Comparison of ENCODE assay signal across 1 cellular context in the genomic region with DNA sequence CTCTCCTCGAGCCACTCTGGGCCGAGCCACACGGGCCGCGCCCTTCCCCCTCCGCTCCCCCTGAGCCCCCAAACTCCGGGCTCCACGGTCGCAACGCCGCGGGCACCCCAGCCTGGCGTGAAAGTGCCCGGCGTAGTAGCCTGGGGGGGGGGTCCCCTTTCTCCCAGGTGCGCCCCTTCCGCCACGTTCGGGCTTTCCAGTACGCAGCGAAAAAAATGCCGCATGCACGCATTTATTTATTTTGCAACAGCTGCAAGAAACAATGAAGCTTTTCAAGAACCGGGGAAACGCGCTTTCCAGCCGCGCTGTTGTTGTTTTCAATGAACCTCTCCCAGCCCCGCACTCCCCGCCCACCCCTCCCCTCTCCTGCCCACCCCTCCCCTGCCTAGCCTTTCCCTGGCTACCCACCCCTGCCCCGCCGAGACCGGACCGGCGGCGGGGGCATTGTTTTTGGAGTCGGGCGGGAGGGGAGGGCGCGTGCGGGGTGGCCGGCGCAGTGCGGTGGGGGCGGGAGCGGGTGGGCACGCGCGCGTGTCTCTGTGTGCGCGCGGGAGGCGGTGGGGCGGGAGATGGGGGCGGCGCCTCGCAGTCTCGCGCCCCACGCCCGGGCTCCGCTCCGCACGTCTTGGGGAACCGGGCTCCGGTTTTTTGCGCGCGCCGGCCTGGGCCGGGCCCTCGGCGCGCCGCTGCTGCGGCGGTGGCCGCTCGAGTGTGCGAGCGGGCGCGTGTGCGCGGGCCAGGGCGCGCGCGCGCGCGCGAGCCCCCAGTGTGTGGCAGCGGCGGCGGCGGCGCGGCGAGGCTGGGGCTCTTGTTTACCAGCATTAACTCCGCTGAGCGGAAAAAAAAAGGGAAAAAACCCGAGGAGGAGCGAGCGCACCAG.
TF ChIP-seq lines count a peak whose summit lies in the region.

A gene (plus strand): TSS at position 766 of the 880 bp plus-strand sequence. CDS start 1,043 bp downstream, outside the sequence.

TF ChIP-seq in HEK293, 187 proteins besides CTCF, POLR2A, EP300 and RAD21 (continued from another document):
- TF ChIP-seq, protein P1, sequence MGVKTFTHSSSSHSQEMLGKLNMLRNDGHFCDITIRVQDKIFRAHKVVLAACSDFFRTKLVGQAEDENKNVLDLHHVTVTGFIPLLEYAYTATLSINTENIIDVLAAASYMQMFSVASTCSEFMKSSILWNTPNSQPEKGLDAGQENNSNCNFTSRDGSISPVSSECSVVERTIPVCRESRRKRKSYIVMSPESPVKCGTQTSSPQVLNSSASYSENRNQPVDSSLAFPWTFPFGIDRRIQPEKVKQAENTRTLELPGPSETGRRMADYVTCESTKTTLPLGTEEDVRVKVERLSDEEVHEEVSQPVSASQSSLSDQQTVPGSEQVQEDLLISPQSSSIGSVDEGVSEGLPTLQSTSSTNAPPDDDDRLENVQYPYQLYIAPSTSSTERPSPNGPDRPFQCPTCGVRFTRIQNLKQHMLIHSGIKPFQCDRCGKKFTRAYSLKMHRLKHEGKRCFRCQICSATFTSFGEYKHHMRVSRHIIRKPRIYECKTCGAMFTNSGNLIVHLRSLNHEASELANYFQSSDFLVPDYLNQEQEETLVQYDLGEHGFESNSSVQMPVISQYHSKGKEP (tag by site-specific recombination; IDR thresholded peaks at IDR 0.05), result peak; percentile 93
- TF ChIP-seq ZNF596 (tag by site-specific recombination; IDR thresholded peaks at IDR 0.05) (0 out of 2 replicates have a peak, but pooled peaks have one; percentile 53), ZNF10 (tag by site-specific recombination; IDR thresholded peaks at IDR 0.05) (no peak), ZNF416 (tag by site-specific recombination; IDR thresholded peaks at IDR 0.05) (no peak), KLF7 (tag by site-specific recombination; IDR thresholded peaks at IDR 0.05; ENCODE audit: borderline replicate concordance) (no peak), ZNF530 (tag by site-specific recombination; IDR thresholded peaks at IDR 0.05; ENCODE audit: low read depth) (no peak), SALL2 (tag by site-specific recombination; IDR thresholded peaks at IDR 0.05; ENCODE audit: borderline replicate concordance) (no peak), ZNF501 (tag by site-specific recombination; IDR thresholded peaks at IDR 0.05) (no peak), ZBTB21 (tag by site-specific recombination; IDR thresholded peaks at IDR 0.05) (no peak), ZNF404 (tag by site-specific recombination; IDR thresholded peaks at IDR 0.05) (no peak), ZNF114 (tag by site-specific recombination; IDR thresholded peaks at IDR 0.05) (no peak), ZNF555 (tag by site-specific recombination; conservative IDR thresholded peaks at IDR 0.05) (no peak), MEIS1 (CRISPR knock-in tag; IDR thresholded peaks at IDR 0.05; ENCODE audit: borderline replicate concordance) (no peak), SP3 (tag by site-specific recombination; IDR thresholded peaks at IDR 0.05) (no peak), ZNF16 (tag by site-specific recombination; IDR thresholded peaks at IDR 0.05; ENCODE audit: low read depth) (no peak), ZNF214 (tag by site-specific recombination; IDR thresholded peaks at IDR 0.05; ENCODE audit: borderline replicate concordance) (no peak), WT1 (tag by site-specific recombination; IDR thresholded peaks at IDR 0.05) (no peak), ZNF335 (tag by site-specific recombination; conservative IDR thresholded peaks at IDR 0.05) (peak; percentile 76), ZNF843 (tag by site-specific recombination; IDR thresholded peaks at IDR 0.05) (0 out of 2 replicates have a peak, but pooled peaks have one; percentile 20), ZNF558 (tag by site-specific recombination; IDR thresholded peaks at IDR 0.05) (no peak), SP2 (tag by site-specific recombination; IDR thresholded peaks at IDR 0.05) (no peak), ZNF202 (tag by site-specific recombination; IDR thresholded peaks at IDR 0.05; ENCODE audit: borderline replicate concordance) (no peak), TRIM28 (IDR thresholded peaks at IDR 0.05; ENCODE audit: borderline replicate concordance, low read length) (no peak), ZNF48 (tag by site-specific recombination; IDR thresholded peaks at IDR 0.05) (no peak), ZNF394 (tag by site-specific recombination; IDR thresholded peaks at IDR 0.05; ENCODE audit: borderline replicate concordance) (no peak), ZNF560 (tag by site-specific recombination; IDR thresholded peaks at IDR 0.05; ENCODE audit: borderline replicate concordance) (no peak), KLF8 (tag by site-specific recombination; IDR thresholded peaks at IDR 0.05) (no peak; the same call in none of the 2 replicates)
- TF ChIP-seq, protein P2, sequence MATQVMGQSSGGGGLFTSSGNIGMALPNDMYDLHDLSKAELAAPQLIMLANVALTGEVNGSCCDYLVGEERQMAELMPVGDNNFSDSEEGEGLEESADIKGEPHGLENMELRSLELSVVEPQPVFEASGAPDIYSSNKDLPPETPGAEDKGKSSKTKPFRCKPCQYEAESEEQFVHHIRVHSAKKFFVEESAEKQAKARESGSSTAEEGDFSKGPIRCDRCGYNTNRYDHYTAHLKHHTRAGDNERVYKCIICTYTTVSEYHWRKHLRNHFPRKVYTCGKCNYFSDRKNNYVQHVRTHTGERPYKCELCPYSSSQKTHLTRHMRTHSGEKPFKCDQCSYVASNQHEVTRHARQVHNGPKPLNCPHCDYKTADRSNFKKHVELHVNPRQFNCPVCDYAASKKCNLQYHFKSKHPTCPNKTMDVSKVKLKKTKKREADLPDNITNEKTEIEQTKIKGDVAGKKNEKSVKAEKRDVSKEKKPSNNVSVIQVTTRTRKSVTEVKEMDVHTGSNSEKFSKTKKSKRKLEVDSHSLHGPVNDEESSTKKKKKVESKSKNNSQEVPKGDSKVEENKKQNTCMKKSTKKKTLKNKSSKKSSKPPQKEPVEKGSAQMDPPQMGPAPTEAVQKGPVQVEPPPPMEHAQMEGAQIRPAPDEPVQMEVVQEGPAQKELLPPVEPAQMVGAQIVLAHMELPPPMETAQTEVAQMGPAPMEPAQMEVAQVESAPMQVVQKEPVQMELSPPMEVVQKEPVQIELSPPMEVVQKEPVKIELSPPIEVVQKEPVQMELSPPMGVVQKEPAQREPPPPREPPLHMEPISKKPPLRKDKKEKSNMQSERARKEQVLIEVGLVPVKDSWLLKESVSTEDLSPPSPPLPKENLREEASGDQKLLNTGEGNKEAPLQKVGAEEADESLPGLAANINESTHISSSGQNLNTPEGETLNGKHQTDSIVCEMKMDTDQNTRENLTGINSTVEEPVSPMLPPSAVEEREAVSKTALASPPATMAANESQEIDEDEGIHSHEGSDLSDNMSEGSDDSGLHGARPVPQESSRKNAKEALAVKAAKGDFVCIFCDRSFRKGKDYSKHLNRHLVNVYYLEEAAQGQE (tag by site-specific recombination; IDR thresholded peaks at IDR 0.05), result no peak
- TF ChIP-seq, protein P3, sequence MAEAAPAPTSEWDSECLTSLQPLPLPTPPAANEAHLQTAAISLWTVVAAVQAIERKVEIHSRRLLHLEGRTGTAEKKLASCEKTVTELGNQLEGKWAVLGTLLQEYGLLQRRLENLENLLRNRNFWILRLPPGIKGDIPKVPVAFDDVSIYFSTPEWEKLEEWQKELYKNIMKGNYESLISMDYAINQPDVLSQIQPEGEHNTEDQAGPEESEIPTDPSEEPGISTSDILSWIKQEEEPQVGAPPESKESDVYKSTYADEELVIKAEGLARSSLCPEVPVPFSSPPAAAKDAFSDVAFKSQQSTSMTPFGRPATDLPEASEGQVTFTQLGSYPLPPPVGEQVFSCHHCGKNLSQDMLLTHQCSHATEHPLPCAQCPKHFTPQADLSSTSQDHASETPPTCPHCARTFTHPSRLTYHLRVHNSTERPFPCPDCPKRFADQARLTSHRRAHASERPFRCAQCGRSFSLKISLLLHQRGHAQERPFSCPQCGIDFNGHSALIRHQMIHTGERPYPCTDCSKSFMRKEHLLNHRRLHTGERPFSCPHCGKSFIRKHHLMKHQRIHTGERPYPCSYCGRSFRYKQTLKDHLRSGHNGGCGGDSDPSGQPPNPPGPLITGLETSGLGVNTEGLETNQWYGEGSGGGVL (tag by site-specific recombination; IDR thresholded peaks at IDR 0.05), result peak; percentile 45; the same call in 1 of the 2 replicates
- TF ChIP-seq, protein P4, sequence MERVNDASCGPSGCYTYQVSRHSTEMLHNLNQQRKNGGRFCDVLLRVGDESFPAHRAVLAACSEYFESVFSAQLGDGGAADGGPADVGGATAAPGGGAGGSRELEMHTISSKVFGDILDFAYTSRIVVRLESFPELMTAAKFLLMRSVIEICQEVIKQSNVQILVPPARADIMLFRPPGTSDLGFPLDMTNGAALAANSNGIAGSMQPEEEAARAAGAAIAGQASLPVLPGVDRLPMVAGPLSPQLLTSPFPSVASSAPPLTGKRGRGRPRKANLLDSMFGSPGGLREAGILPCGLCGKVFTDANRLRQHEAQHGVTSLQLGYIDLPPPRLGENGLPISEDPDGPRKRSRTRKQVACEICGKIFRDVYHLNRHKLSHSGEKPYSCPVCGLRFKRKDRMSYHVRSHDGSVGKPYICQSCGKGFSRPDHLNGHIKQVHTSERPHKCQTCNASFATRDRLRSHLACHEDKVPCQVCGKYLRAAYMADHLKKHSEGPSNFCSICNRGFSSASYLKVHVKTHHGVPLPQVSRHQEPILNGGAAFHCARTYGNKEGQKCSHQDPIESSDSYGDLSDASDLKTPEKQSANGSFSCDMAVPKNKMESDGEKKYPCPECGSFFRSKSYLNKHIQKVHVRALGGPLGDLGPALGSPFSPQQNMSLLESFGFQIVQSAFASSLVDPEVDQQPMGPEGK (tag by site-specific recombination; IDR thresholded peaks at IDR 0.05), result peak; percentile 73
- TF ChIP-seq, protein P5, sequence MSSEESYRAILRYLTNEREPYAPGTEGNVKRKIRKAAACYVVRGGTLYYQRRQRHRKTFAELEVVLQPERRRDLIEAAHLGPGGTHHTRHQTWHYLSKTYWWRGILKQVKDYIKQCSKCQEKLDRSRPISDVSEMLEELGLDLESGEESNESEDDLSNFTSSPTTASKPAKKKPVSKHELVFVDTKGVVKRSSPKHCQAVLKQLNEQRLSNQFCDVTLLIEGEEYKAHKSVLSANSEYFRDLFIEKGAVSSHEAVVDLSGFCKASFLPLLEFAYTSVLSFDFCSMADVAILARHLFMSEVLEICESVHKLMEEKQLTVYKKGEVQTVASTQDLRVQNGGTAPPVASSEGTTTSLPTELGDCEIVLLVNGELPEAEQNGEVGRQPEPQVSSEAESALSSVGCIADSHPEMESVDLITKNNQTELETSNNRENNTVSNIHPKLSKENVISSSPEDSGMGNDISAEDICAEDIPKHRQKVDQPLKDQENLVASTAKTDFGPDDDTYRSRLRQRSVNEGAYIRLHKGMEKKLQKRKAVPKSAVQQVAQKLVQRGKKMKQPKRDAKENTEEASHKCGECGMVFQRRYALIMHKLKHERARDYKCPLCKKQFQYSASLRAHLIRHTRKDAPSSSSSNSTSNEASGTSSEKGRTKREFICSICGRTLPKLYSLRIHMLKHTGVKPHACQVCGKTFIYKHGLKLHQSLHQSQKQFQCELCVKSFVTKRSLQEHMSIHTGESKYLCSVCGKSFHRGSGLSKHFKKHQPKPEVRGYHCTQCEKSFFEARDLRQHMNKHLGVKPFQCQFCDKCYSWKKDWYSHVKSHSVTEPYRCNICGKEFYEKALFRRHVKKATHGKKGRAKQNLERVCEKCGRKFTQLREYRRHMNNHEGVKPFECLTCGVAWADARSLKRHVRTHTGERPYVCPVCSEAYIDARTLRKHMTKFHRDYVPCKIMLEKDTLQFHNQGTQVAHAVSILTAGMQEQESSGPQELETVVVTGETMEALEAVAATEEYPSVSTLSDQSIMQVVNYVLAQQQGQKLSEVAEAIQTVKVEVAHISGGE (tag by site-specific recombination; conservative IDR thresholded peaks at IDR 0.05; ENCODE audit: low read depth), result no peak
- TF ChIP-seq, protein P6, sequence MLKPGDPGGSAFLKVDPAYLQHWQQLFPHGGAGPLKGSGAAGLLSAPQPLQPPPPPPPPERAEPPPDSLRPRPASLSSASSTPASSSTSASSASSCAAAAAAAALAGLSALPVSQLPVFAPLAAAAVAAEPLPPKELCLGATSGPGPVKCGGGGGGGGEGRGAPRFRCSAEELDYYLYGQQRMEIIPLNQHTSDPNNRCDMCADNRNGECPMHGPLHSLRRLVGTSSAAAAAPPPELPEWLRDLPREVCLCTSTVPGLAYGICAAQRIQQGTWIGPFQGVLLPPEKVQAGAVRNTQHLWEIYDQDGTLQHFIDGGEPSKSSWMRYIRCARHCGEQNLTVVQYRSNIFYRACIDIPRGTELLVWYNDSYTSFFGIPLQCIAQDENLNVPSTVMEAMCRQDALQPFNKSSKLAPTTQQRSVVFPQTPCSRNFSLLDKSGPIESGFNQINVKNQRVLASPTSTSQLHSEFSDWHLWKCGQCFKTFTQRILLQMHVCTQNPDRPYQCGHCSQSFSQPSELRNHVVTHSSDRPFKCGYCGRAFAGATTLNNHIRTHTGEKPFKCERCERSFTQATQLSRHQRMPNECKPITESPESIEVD (tag by site-specific recombination; IDR thresholded peaks at IDR 0.05), result no peak
TF ChIP-seq in HEK293: peak in this region for 19.
